Comparison of ENCODE assay signal across 31 cellular contexts in the genomic region with DNA sequence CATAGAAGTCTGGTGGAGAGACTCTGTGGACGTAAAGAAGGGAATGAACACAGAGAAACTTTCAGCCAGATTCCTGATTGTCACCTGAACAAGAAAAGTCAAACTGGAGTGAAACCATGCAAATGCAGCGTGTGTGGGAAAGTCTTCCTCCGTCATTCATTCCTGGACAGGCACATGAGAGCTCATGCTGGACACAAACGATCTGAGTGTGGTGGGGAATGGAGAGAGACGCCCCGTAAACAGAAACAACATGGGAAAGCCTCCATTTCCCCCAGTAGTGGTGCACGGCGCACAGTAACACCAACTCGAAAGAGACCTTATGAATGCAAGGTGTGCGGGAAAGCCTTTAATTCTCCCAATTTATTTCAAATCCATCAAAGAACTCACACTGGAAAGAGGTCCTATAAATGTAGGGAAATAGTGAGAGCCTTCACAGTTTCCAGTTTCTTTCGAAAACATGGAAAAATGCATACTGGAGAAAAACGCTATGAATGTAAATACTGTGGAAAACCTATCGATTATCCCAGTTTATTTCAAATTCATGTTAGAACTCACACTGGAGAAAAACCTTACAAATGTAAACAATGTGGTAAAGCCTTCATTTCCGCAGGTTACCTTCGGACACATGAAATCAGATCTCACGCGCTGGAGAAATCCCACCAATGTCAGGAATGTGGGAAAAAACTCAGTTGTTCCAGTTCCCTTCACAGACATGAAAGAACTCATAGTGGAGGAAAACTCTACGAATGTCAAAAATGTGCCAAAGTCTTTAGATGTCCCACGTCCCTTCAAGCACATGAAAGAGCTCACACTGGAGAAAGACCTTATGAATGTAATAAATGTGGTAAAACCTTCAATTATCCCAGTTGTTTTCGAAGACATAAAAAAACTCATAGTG. TPM values are rescaled to one million over a fixed set of nuclear protein-coding genes. Genes with fewer than 3 reads are reported as not detected.
A peak's percentile ranks its signal among the peaks of the same experiment; 100 is the strongest.
DNase-seq lines count a peak whose midpoint lies in the region; ATAC-seq, FAIRE-seq and TF ChIP-seq lines count a peak whose summit lies in the region.
"Had no signal": no experiment of that assay in that cellular context is flagged by ENCODE, and none has a peak within 500 bp of the region (broad histone marks: within the 10 kb centered on the region; RNA-seq: fewer than 3 reads in every experiment).

No MANE protein-coding gene starts in this region.

- H3K4me3 Mint-ChIP-seq in activated T-cell treated with anti-CD3 and anti-CD28 coated beads, Interleukin-2, amount 50 U/mL, for 72 hours = no peak overlapping the region
- no peak overlapping the region for H3K4me3 Mint-ChIP-seq in activated T-cell treated with anti-CD3 and anti-CD28 coated beads, Interleukin-2, amount 50 U/mL, for 4 hours
- H3K4me3 Mint-ChIP-seq: activated CD4-positive, alpha-beta T cell treated with anti-CD3 and anti-CD28 coated beads, Interleukin-2, amount 10 ng/mL, durations not matched to agents 24 days and 14 days; immature natural killer cell; neural progenitor cell had no signal

- TF ChIP-seq POLR2A in GM12891 (IDR thresholded peaks at IDR 0.05; ENCODE audit: low read depth, low read length) = no peak

- peaks cover 20 to 29% of the 10 kb centered on the region in 2 donors for H3K9me3 Mint-ChIP-seq in activated T-cell treated with anti-CD3 and anti-CD28 coated beads, Interleukin-2, amount 50 U/mL, for 72 hours
- H3K9me3 Mint-ChIP-seq in activated T-cell treated with anti-CD3 and anti-CD28 coated beads, Interleukin-2, amount 50 U/mL, for 4 hours = peaks cover 42% of the 10 kb centered on the region

- H3K79me2 ChIP-seq in OCI-LY7 (ENCODE audit: insufficient read depth, low read depth, low read length) = peaks cover 41% of the 10 kb centered on the region
- H3K79me2 ChIP-seq: parathyroid adenoma had no signal

- H3K27me3 Mint-ChIP-seq in activated T-cell treated with anti-CD3 and anti-CD28 coated beads, Interleukin-2, amount 50 U/mL, for 72 hours (ENCODE audit: low read depth) = no peaks in the 10 kb centered on the region
- no peaks in the 10 kb centered on the region for H3K27me3 Mint-ChIP-seq in activated T-cell treated with anti-CD3 and anti-CD28 coated beads, Interleukin-2, amount 50 U/mL, for 4 hours (ENCODE audit: low read depth)
- H3K27me3 Mint-ChIP-seq: activated CD4-positive, alpha-beta T cell treated with anti-CD3 and anti-CD28 coated beads, Interleukin-2, amount 10 ng/mL, durations not matched to agents 24 days and 14 days had no signal

- intact Hi-C loops in OCI-LY7 (cut with micrococcal nuclease; ENCODE audit: unreplicated experiment) = no loop called here

- no peak for FAIRE-seq in GM12891 (lab: Jason Lieb, UNC)
- FAIRE-seq: A549 had no signal

- peaks cover 50 to 88% of the 10 kb centered on the region in 2 donors for H3K36me3 Mint-ChIP-seq in activated T-cell treated with anti-CD3 and anti-CD28 coated beads, Interleukin-2, amount 50 U/mL, for 72 hours (ENCODE audit: insufficient read depth in 2 of 2)
- peaks cover 70% of the 10 kb centered on the region for H3K36me3 Mint-ChIP-seq in activated T-cell treated with anti-CD3 and anti-CD28 coated beads, Interleukin-2, amount 50 U/mL, for 4 hours (ENCODE audit: insufficient read depth)

- H3K4me2 ChIP-seq in OCI-LY7 (ENCODE audit: low read length) = no peak overlapping the region
- H3K4me2 ChIP-seq: A549, neural progenitor cell had no signal

- DNase-seq in activated T-cell treated with anti-CD3 and anti-CD28 coated beads, Interleukin-2, amount 50 U/mL, for 72 hours = no peak
- no peak for DNase-seq in activated T-cell treated with anti-CD3 and anti-CD28 coated beads, Interleukin-2, amount 50 U/mL, for 4 hours
- DNase-seq in OCI-LY7 (ENCODE audit: low spot score) = no peak
- peak; percentile 18 for DNase-seq in islet precursor cell
- no peak for DNase-seq in GM12891 (ENCODE audit: insufficient read length, low spot score)
- DNase-seq in NCI-H446 treated with DMSO at 0.1 percent for 48 hours (lab: John Stamatoyannopoulos, UW) = no peak
- DNase-seq: activated CD4-positive, alpha-beta T cell treated with anti-CD3 and anti-CD28 coated beads, Interleukin-2, amount 10 ng/mL, durations not matched to agents 24 days and 14 days; activated effector memory CD4-positive, alpha-beta T cell treated with Interleukin-2 at 50 U/mL for 16 hours; BE2C; body of pancreas; DMS79; GF-D8; H7; hypothalamus; immature natural killer cell; IMR-90; mesenchymal stem cell; NCI-H1048; NCI-H1694; NCI-H510A; SHP77; stimulated activated CD4-positive, alpha-beta T cell treated with anti-CD3 and anti-CD28 coated beads, Interleukin-2, amount 100 ng/mL, for 24 hours; T-helper 9 cell had no signal

- H3K27ac ChIP-seq in OCI-LY7 (ENCODE audit: low read depth, low read length, poor library complexity, severe bottlenecking) = no peak overlapping the region
- H3K27ac ChIP-seq: A549, adrenal gland, body of pancreas, neural progenitor cell, parathyroid adenoma, right atrium auricular region, tibial nerve, VCaP had no signal

- H3K4me1 Mint-ChIP-seq in activated T-cell treated with anti-CD3 and anti-CD28 coated beads, Interleukin-2, amount 50 U/mL, for 72 hours (ENCODE audit: low read depth) = peaks cover 1% of the 10 kb centered on the region
- peaks cover 13% of the 10 kb centered on the region for H3K4me1 Mint-ChIP-seq in activated T-cell treated with anti-CD3 and anti-CD28 coated beads, Interleukin-2, amount 50 U/mL, for 4 hours (ENCODE audit: low read depth)
- H3K4me1 Mint-ChIP-seq: activated CD4-positive, alpha-beta T cell treated with anti-CD3 and anti-CD28 coated beads, Interleukin-2, amount 10 ng/mL, durations not matched to agents 24 days and 14 days; neural progenitor cell had no signal

- H4K20me1 ChIP-seq in OCI-LY7 (ENCODE audit: insufficient read depth, low read length) = no peaks in the 10 kb centered on the region

- ATAC-seq in activated T-cell treated with anti-CD3 and anti-CD28 coated beads, Interleukin-2, amount 50 U/mL, for 72 hours (replicated peaks in 1 of 2) = no peak
- no peak for ATAC-seq in activated T-cell treated with anti-CD3 and anti-CD28 coated beads, Interleukin-2, amount 50 U/mL, for 4 hours
- ATAC-seq: A549, body of pancreas, left lobe of liver had no signal

- peaks cover 54% of the 10 kb centered on the region for H3K9me3 ChIP-seq in OCI-LY7 (ENCODE audit: low read length)
- H3K9me3 ChIP-seq: adrenal gland had no signal

- no peak overlapping the region for H2AFZ ChIP-seq in OCI-LY7 (ENCODE audit: low read length)
- H2AFZ ChIP-seq: neural progenitor cell, parathyroid adenoma had no signal

- no peak overlapping the region for H3K4me3 ChIP-seq in OCI-LY7 (ENCODE audit: low read depth, low read length, poor library complexity, severe bottlenecking)
- H3K4me3 ChIP-seq: A549, adrenal gland, body of pancreas, neural progenitor cell, right atrium auricular region, tibial nerve had no signal

- H3K9me2 ChIP-seq in OCI-LY7 (ENCODE audit: insufficient read depth, low read length) = no peaks in the 10 kb centered on the region

- POLR2A ChIA-PET in OCI-LY7 (lab: Charles Lee) = interaction anchor here (0.6 kb wide), 1 partner anchor 16 kb away, joined by 4 read pairs; no protein-coding TSS in a partner anchor

- H3K36me3 ChIP-seq in OCI-LY7 (ENCODE audit: insufficient read depth, low read length) = peaks cover 99% of the 10 kb centered on the region

- CTCF ChIA-PET in OCI-LY7 (lab: Charles Lee; ENCODE audit: unreplicated experiment) = no interaction called here

- peak overlapping the region; percentile 19 for H3K27ac Mint-ChIP-seq in activated T-cell treated with anti-CD3 and anti-CD28 coated beads, Interleukin-2, amount 50 U/mL, for 72 hours
- H3K27ac Mint-ChIP-seq: activated CD4-positive, alpha-beta T cell treated with anti-CD3 and anti-CD28 coated beads, Interleukin-2, amount 10 ng/mL, durations not matched to agents 24 days and 14 days; neural progenitor cell had no signal

- no peak for TF ChIP-seq CTCF in OCI-LY7 (conservative IDR thresholded peaks at IDR 0.05; ENCODE audit: low read length)

- BruUV-seq in OCI-LY7 (replicated peaks; lab: Mats Ljungman, UMichigan) = TSS peak; percentile 36

- H3K4me1 ChIP-seq in OCI-LY7 (ENCODE audit: insufficient read depth, low read length, poor library complexity, severe bottlenecking) = no peaks in the 10 kb centered on the region
- H3K4me1 ChIP-seq: A549, adrenal gland, BE2C, body of pancreas, neural progenitor cell, parathyroid adenoma, right atrium auricular region, tibial nerve had no signal

TF ChIP-seq in GM12891, 5 proteins besides CTCF, POLR2A, EP300 and RAD21 (continues in another document):
- TF ChIP-seq POU2F2 (IDR thresholded peaks at IDR 0.05; ENCODE audit: low read depth, low read length) = no peak

RNA-seq across cellular contexts. Expression of gene ZNF101, which starts 10.8 kb away (rescaled TPM):
- 10 to 100 TPM; 67.1 to 77.2 TPM for total RNA-seq in activated T-cell treated with anti-CD3 and anti-CD28 coated beads, Interleukin-2, amount 50 U/mL, for 72 hours
- total RNA-seq in activated T-cell treated with anti-CD3 and anti-CD28 coated beads, Interleukin-2, amount 50 U/mL, for 4 hours = 10 to 100 TPM; 29.2 to 33.2 (median 29.4) TPM
- total RNA-seq in OCI-LY7 (2014; rRNA removed; shearing (Covaris generic)) = 83.8 and 85.6 TPM in 2 replicates
- total RNA-seq in OCI-LY7 (2022) = 66.6 and 87.0 TPM in 2 replicates
- 8.1 TPM for polyA plus RNA-seq in GM12891 (2012; ENCODE audit: low read depth, missing spikeins)

RNA-seq across cellular contexts. Expression of gene ATP13A1, which starts 15.9 kb away (rescaled TPM):
- total RNA-seq in activated T-cell treated with anti-CD3 and anti-CD28 coated beads, Interleukin-2, amount 50 U/mL, for 72 hours = 10 to 100 TPM; 48.8 to 65.4 TPM
- total RNA-seq in activated T-cell treated with anti-CD3 and anti-CD28 coated beads, Interleukin-2, amount 50 U/mL, for 4 hours = 100 to 1,000 TPM; 101 to 108 (median 102) TPM
- total RNA-seq in OCI-LY7 (2014; rRNA removed; shearing (Covaris generic)) = 41.0 and 58.3 TPM in 2 replicates
- total RNA-seq in OCI-LY7 (2022) = 122 and 128 TPM in 2 replicates
- polyA plus RNA-seq in GM12891 (2012; ENCODE audit: low read depth, missing spikeins) = 35.8 TPM

RNA-seq across cellular contexts. Expression of gene GMIP, which starts 36.0 kb away (rescaled TPM):
- total RNA-seq in activated T-cell treated with anti-CD3 and anti-CD28 coated beads, Interleukin-2, amount 50 U/mL, for 72 hours = 10 to 100 TPM; 96.4 to 99.8 TPM
- total RNA-seq in activated T-cell treated with anti-CD3 and anti-CD28 coated beads, Interleukin-2, amount 50 U/mL, for 4 hours = 10 to 100 TPM; 38.7 to 43.4 (median 42.1) TPM
- total RNA-seq in OCI-LY7 (2014; rRNA removed; shearing (Covaris generic)) = 30.1 and 34.7 TPM in 2 replicates
- total RNA-seq in OCI-LY7 (2022) = 41.6 and 48.7 TPM in 2 replicates
- polyA plus RNA-seq in GM12891 (2012; ENCODE audit: low read depth, missing spikeins) = 37.7 TPM

RNA-seq across cellular contexts. Expression of gene LPAR2, which starts 51.4 kb away (rescaled TPM):
- 10 to 100 TPM; 72.8 to 82.2 TPM for total RNA-seq in activated T-cell treated with anti-CD3 and anti-CD28 coated beads, Interleukin-2, amount 50 U/mL, for 72 hours
- total RNA-seq in activated T-cell treated with anti-CD3 and anti-CD28 coated beads, Interleukin-2, amount 50 U/mL, for 4 hours = 10 to 100 TPM in 2 of 3 donors, 1 to 10 TPM in 1; 9.4 to 15.1 (median 14.7) TPM
- total RNA-seq in OCI-LY7 (2014; rRNA removed; shearing (Covaris generic)) = 6.0 and 12.4 TPM in 2 replicates
- total RNA-seq in OCI-LY7 (2022) = 17.5 and 18.4 TPM in 2 replicates
- 12.5 TPM for polyA plus RNA-seq in GM12891 (2012; ENCODE audit: low read depth, missing spikeins)

RNA-seq across cellular contexts. Expression of gene ZNF14, which starts 53.5 kb away (rescaled TPM):
- total RNA-seq in activated T-cell treated with anti-CD3 and anti-CD28 coated beads, Interleukin-2, amount 50 U/mL, for 72 hours = 10 to 100 TPM in 1 of 2 donors, 1 to 10 TPM in 1; 9.1 to 12.1 TPM
- 1 to 10 TPM; 2.6 to 4.1 (median 3.4) TPM for total RNA-seq in activated T-cell treated with anti-CD3 and anti-CD28 coated beads, Interleukin-2, amount 50 U/mL, for 4 hours
- total RNA-seq in OCI-LY7 (2014; rRNA removed; shearing (Covaris generic)) = 4.5 and 8.7 TPM in 2 replicates
- total RNA-seq in OCI-LY7 (2022) = 7.0 and 8.4 TPM in 2 replicates
- 1.5 TPM for polyA plus RNA-seq in GM12891 (2012; ENCODE audit: low read depth, missing spikeins)
